ENCODE assay signal across 11 cellular contexts in genomic region chr5:81269751-81270686, GRCh38. TPM values are rescaled to one million over a fixed set of nuclear protein-coding genes. Genes with fewer than 3 reads are reported as not detected.
DNase-seq lines count a peak whose midpoint lies in the region; ATAC-seq, FAIRE-seq and TF ChIP-seq lines count a peak whose summit lies in the region.
"Had no signal": no experiment of that assay in that cellular context is flagged by ENCODE, and none has a peak within 500 bp of the region (broad histone marks: within the 10 kb centered on the region; RNA-seq: fewer than 3 reads in every experiment).

No MANE protein-coding gene starts in this region.

- CTCF ChIA-PET in HepG2 (lab: Yijun Ruan, JAX; ENCODE audit: low intra/inter-chr PET ratio, low total read pairs) = no interaction called here

- peaks cover 10% of the 10 kb centered on the region for H3K79me2 ChIP-seq in HepG2 (ENCODE audit: insufficient read depth, low read length)

- ATAC-seq in HepG2 (peak; percentile 65), GM18519 (IDR thresholded peaks at IDR 0.05; ENCODE audit: low FRiP score, unreplicated experiment) (no peak), esophagus mucosa (no peak), HG03025 (IDR thresholded peaks at IDR 0.05; ENCODE audit: low FRiP score, unreplicated experiment) (no peak)
- ATAC-seq: activated T-helper 17 cell treated with anti-CD3 and anti-CD28 coated beads, Interleukin-2, amount 50 U/mL, for 72 hours had no signal

- H3K4me1 ChIP-seq in HUES48 (ENCODE audit: control insufficient read depth, insufficient read depth, low read length) = peaks cover 22% of the 10 kb centered on the region
- H3K4me1 ChIP-seq in HepG2 (ENCODE audit: insufficient read depth, low read length) = peaks cover 29% of the 10 kb centered on the region

- POLR2A ChIA-PET in HepG2 (lab: Yijun Ruan, JAX) = no interaction called here

- TF ChIP-seq CTCF in HepG2 (CRISPR knock-in tag; IDR thresholded peaks at IDR 0.05) = no peak

- H3K9ac ChIP-seq in HUES48 (ENCODE audit: low read depth, low read length) = no peak overlapping the region; the same call in 1 of the 2 replicates
- H3K9ac ChIP-seq in HepG2 (ENCODE audit: insufficient read depth, low read depth, low read length) = no peak overlapping the region
- H3K9ac ChIP-seq: SK-N-SH had no signal

- no peak overlapping the region for H2AFZ ChIP-seq in HepG2 (ENCODE audit: low read length)

- no peaks in the 10 kb centered on the region for H4K20me1 ChIP-seq in HepG2 (ENCODE audit: insufficient read depth, low read length)

- 97% methylated on average over 5 of the region's 10 CpGs for WGBS in HepG2 (ENCODE audit: low lambda C conversion rate)

- TF ChIP-seq RAD21 in HepG2 (CRISPR knock-in tag; IDR thresholded peaks at IDR 0.05) = no peak

- in situ Hi-C loops in HepG2 (cut with HindIII; ENCODE audit: extremely low pct_ligation_motif_present, low pct_unique_long_range_greater_than_20kb) = no loop called here

- no peak for TF ChIP-seq POLR2A in HepG2 (IDR thresholded peaks at IDR 0.05; ENCODE audit: insufficient read depth in 1 of 2, low read depth in 2 of 2, low read length in 2 of 2)

- H3K4me3 ChIP-seq in HUES48 (ENCODE audit: low read depth, low read length) (0 out of 2 replicates have a peak overlapping the region, but pooled peaks have one; percentile 8), HepG2 (replicated peaks in 1 of 3; ENCODE audit: insufficient read depth in 1 of 3, low read depth in 2 of 3, low read length in 3 of 3) (no peak overlapping the region)

- no peaks in the 10 kb centered on the region for H3K9me3 ChIP-seq in HUES48 (ENCODE audit: control insufficient read depth, insufficient read depth, low read length)
- no peaks in the 10 kb centered on the region for H3K9me3 ChIP-seq in HepG2 (ENCODE audit: low read length)
- H3K9me3 ChIP-seq: SK-N-SH had no signal

- TF ChIP-seq EP300 in HepG2 (IDR thresholded peaks at IDR 0.05; ENCODE audit: low read depth in 2 of 2, low read length in 2 of 2) (no peak; a peak in 1 of 4 replicates), HepG2 (CRISPR knock-in tag; IDR thresholded peaks at IDR 0.05; ENCODE audit: borderline replicate concordance) (no peak)

- H3K27ac ChIP-seq in HUES48 (ENCODE audit: low read depth, low read length) (peak overlapping the region; percentile 72), HepG2 (ENCODE audit: extremely low read length, insufficient read depth, low read length) (peak overlapping the region; percentile 47)

- no peak for FAIRE-seq in HepG2 (lab: Jason Lieb, UNC)

- intact Hi-C loops in HepG2 (cut with micrococcal nuclease; ENCODE audit: unreplicated experiment) = no loop called here

- no peak overlapping the region; the same call in 1 of the 2 replicates for H3K4me2 ChIP-seq in HepG2 (ENCODE audit: low read depth, low read length)
- H3K4me2 ChIP-seq: SK-N-SH had no signal

- H3K27me3 ChIP-seq in HUES48 (ENCODE audit: control insufficient read depth, insufficient read depth, low read length) (no peaks in the 10 kb centered on the region), HepG2 (ENCODE audit: control insufficient read depth in 1 of 2, insufficient read depth in 2 of 2, low read length in 2 of 2) (no peaks in the 10 kb centered on the region)

- BruUV-seq in HepG2 (replicated peaks; lab: Mats Ljungman, UMichigan) = no TSS peak

- no peaks in the 10 kb centered on the region for H3K36me3 ChIP-seq in HUES48 (ENCODE audit: control insufficient read depth, insufficient read depth, low read length)
- H3K36me3 ChIP-seq in HepG2 (replicated peaks in 1 of 2; ENCODE audit: control insufficient read depth in 1 of 2, insufficient read depth in 2 of 2, low read length in 2 of 2) = no peaks in the 10 kb centered on the region

- DNase-seq in DMS153 treated with DMSO at 0.1 percent for 48 hours (lab: John Stamatoyannopoulos, UW; ENCODE audit: unreplicated experiment) (peak; percentile 25), SHP77 treated with DMSO at 0.1 percent for 48 hours (lab: John Stamatoyannopoulos, UW) (peak; percentile 71), HepG2 (ENCODE audit: low spot score) (peak; percentile 10)
- DNase-seq: NCI-H226, SK-N-SH, substantia nigra had no signal

TF ChIP-seq in HepG2, 621 proteins besides CTCF, POLR2A, EP300 and RAD21 (continues in another document):
- TF ChIP-seq HOXA3 (CRISPR knock-in tag; IDR thresholded peaks at IDR 0.05) = 0 out of 2 replicates have a peak, but pooled peaks have one; percentile 10
- TF ChIP-seq ZFP37 (CRISPR knock-in tag; IDR thresholded peaks at IDR 0.05; ENCODE audit: borderline replicate concordance) = no peak

RNA-seq across cellular contexts. Expression of gene ZCCHC9, which starts 31.4 kb away (rescaled TPM):
- total RNA-seq in HepG2 (2016; rRNA removed; fragmentation: Illumina TruSeq; extraction: Trizol) (52.5 and 70.7 TPM in 2 replicates), esophagus mucosa (17.1 TPM)
- total RNA-seq in HepG2 (2016; cell fraction: cytosol; rRNA removed; fragmentation: Illumina TruSeq; extraction: Trizol; ENCODE audit: low read depth) = 25.2 and 26.8 TPM in 2 replicates
- total RNA-seq in HepG2 (2016; cell fraction: insoluble cytoplasmic fraction; rRNA removed; fragmentation: Illumina TruSeq; extraction: Trizol) = 52.8 and 69.9 TPM in 2 replicates
- 46.9 and 48.3 TPM in 2 replicates for total RNA-seq in HepG2 (2016; cell fraction: membrane; rRNA removed; fragmentation: Illumina TruSeq; extraction: Trizol)
- 26.3 and 28.6 TPM in 2 replicates for total RNA-seq in HepG2 (2016; cell fraction: nucleus; rRNA removed; fragmentation: Illumina TruSeq; extraction: Trizol)
- polyA plus RNA-seq in HepG2 (2011; rRNA removed) = 20.1 and 28.7 TPM in 2 replicates
- 10.2 and 15.7 TPM in 2 replicates for polyA plus RNA-seq in HepG2 (2011; cell fraction: cytosol; rRNA removed)
- 7.6 and 12.3 TPM in 2 replicates for polyA plus RNA-seq in HepG2 (2011; cell fraction: nucleus; rRNA removed)
- 29.6 and 38.6 TPM in 2 replicates for polyA plus RNA-seq in HepG2 (2012)
- 26.9 and 35.4 TPM in 2 replicates for polyA plus RNA-seq in HepG2 (2016; cell fraction: cytosol; fragmentation: Illumina TruSeq; extraction: Trizol; ENCODE audit: low read depth)
- 89.5 and 100 TPM in 2 replicates for polyA plus RNA-seq in HepG2 (2016; cell fraction: insoluble cytoplasmic fraction; fragmentation: Illumina TruSeq; extraction: Trizol; ENCODE audit: low read depth)
- polyA plus RNA-seq in HepG2 (2016; cell fraction: membrane; fragmentation: Illumina TruSeq; extraction: Trizol; ENCODE audit: low read depth) = 41.3 and 43.4 TPM in 2 replicates
- polyA plus RNA-seq in HepG2 (2016; cell fraction: nucleus; fragmentation: Illumina TruSeq; extraction: Trizol; ENCODE audit: insufficient read depth, low read depth) = 57.8 and 58.2 TPM in 2 replicates
- 3.6 and 4.8 TPM in 2 replicates for polyA minus RNA-seq in HepG2 (2011; rRNA and poly(A)+ RNA removed; ENCODE audit: low replicate concordance)
- polyA minus RNA-seq in HepG2 (2011; cell fraction: cytosol; rRNA and poly(A)+ RNA removed) = 9.1 and 10.1 TPM in 2 replicates
- 15.5 and 19.0 TPM in 2 replicates for polyA minus RNA-seq in HepG2 (2011; cell fraction: nucleus; rRNA and poly(A)+ RNA removed)

RNA-seq across cellular contexts. Expression of gene CKMT2, which starts 36.9 kb away (rescaled TPM):
- total RNA-seq in HepG2 (2016; rRNA removed; fragmentation: Illumina TruSeq; extraction: Trizol) (0.69 and 1.2 TPM in 2 replicates), esophagus mucosa (0.96 TPM)
- 0.26 and 0.40 TPM in 2 replicates for total RNA-seq in HepG2 (2016; cell fraction: cytosol; rRNA removed; fragmentation: Illumina TruSeq; extraction: Trizol; ENCODE audit: low read depth)
- total RNA-seq in HepG2 (2016; cell fraction: insoluble cytoplasmic fraction; rRNA removed; fragmentation: Illumina TruSeq; extraction: Trizol) = 0.86 and 2.7 TPM in 2 replicates
- total RNA-seq in HepG2 (2016; cell fraction: membrane; rRNA removed; fragmentation: Illumina TruSeq; extraction: Trizol) = 0.34 TPM in 1 of 2 replicates, not detected in the other
- 1.6 and 2.3 TPM in 2 replicates for total RNA-seq in HepG2 (2016; cell fraction: nucleus; rRNA removed; fragmentation: Illumina TruSeq; extraction: Trizol)
- 8.8 and 11.5 TPM in 2 replicates for polyA plus RNA-seq in HepG2 (2011; rRNA removed)
- 5.2 and 9.5 TPM in 2 replicates for polyA plus RNA-seq in HepG2 (2011; cell fraction: cytosol; rRNA removed)
- polyA plus RNA-seq in HepG2 (2011; cell fraction: nucleus; rRNA removed) = 37.6 and 43.4 TPM in 2 replicates
- polyA plus RNA-seq in HepG2 (2012) = 2.9 and 3.0 TPM in 2 replicates
- polyA plus RNA-seq in HepG2 (2016; cell fraction: cytosol; fragmentation: Illumina TruSeq; extraction: Trizol; ENCODE audit: low read depth) = not detected in 2 replicates
- 0.56 and 0.89 TPM in 2 replicates for polyA plus RNA-seq in HepG2 (2016; cell fraction: insoluble cytoplasmic fraction; fragmentation: Illumina TruSeq; extraction: Trizol; ENCODE audit: low read depth)
- polyA plus RNA-seq in HepG2 (2016; cell fraction: membrane; fragmentation: Illumina TruSeq; extraction: Trizol; ENCODE audit: low read depth) = 0.26 and 0.47 TPM in 2 replicates
- 1.3 and 1.8 TPM in 2 replicates for polyA plus RNA-seq in HepG2 (2016; cell fraction: nucleus; fragmentation: Illumina TruSeq; extraction: Trizol; ENCODE audit: insufficient read depth, low read depth)
- polyA minus RNA-seq in HepG2 (2011; rRNA and poly(A)+ RNA removed; ENCODE audit: low replicate concordance) = 23.5 TPM in 1 of 2 replicates, not detected in the other
- 5.5 and 5.6 TPM in 2 replicates for polyA minus RNA-seq in HepG2 (2011; cell fraction: cytosol; rRNA and poly(A)+ RNA removed)
- 15.1 and 15.5 TPM in 2 replicates for polyA minus RNA-seq in HepG2 (2011; cell fraction: nucleus; rRNA and poly(A)+ RNA removed)
- total RNA-seq: activated T-helper 17 cell treated with anti-CD3 and anti-CD28 coated beads, Interleukin-2, amount 50 U/mL, for 72 hours had no signal
- polyA plus RNA-seq: SK-N-SH had no signal

Comparison
In these comparisons a context has a peak if more than half of its experiments do, and no peak if none do; other contexts are left out.
1. DNase-seq: peak in every context shown above with its lines; median percentile 71 in SHP77 treated with DMSO at 0.1 percent for 48 hours; 25 in DMS153 treated with DMSO at 0.1 percent for 48 hours; 10 in HepG2.